Comparison of ENCODE assay signal across 19 cellular contexts in the genomic region with DNA sequence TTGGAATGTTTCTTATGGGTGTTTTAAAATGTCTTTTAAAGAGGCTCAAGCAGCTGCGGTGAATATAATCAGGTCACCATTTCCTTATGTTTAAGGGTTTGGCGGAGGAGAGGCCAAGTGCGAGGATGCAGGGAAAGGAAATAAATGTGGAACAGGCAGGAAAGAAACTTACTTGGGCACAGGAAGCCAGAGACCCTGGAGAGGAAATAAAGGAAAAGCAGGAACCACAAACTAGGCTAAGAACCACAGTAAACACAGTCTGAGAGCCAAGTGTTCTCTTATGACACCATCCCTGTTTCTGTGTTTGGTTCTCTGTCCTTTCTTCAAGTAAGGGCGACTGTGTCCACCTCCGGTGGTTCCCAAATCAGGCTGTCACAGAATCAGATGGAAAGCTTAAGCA.
DNase-seq lines count a peak whose midpoint lies in the region; TF ChIP-seq lines count a peak whose summit lies in the region.
"Had no signal": no experiment of that assay in that cellular context is flagged by ENCODE, and none has a peak within 500 bp of the region (broad histone marks: within the 10 kb centered on the region; RNA-seq: fewer than 3 reads in every experiment).

No MANE protein-coding gene starts in this region.

- no peak for DNase-seq in ascending aorta (ENCODE audit: low spot score in 2 of 2)
- no peak for DNase-seq in hepatocyte (ENCODE audit: low spot score)
- no peak for DNase-seq in stomach
- DNase-seq in activated CD4-positive, alpha-beta T cell treated with anti-CD3 and anti-CD28 coated beads for 48 hours = no peak
- no peak for DNase-seq in NCI-H1436 (lab: John Stamatoyannopoulos, UW)
- no peak for DNase-seq in AG20443 (ENCODE audit: low spot score)
- DNase-seq in NCI-H2029 (lab: John Stamatoyannopoulos, UW) = no peak
- DNase-seq: activated CD8-positive, alpha-beta memory T cell treated with anti-CD3 and anti-CD28 coated beads for 24 hours; activated naive CD8-positive, alpha-beta T cell treated with anti-CD3 and anti-CD28 coated beads for 36 hours; CD4-positive, alpha-beta memory T cell; left cardiac atrium; MM.1S; NCI-H1694 treated with DMSO at 0.1 percent for 48 hours; occipital lobe; stimulated activated CD4-positive, alpha-beta T cell treated with anti-CD3 and anti-CD28 coated beads, Interleukin-1b, Interleukin-23, amount 100 ng/mL, for 48 hours; stimulated activated naive CD4-positive, alpha-beta T cell treated with Interleukin-2 at 50 U/mL for 16 hours had no signal

- H3K27ac ChIP-seq in BLaER1 (no peak overlapping the region), ascending aorta (peak overlapping the region; percentile 26 to 54), hepatocyte (peak overlapping the region; percentile 59), stomach (peak overlapping the region in 3 of 5 donors; percentile 11 to 48 (median 25))
- H3K27ac ChIP-seq: HL-60, vagina had no signal

- TF ChIP-seq POLR2A in stomach (IDR thresholded peaks at IDR 0.05) = no peak

- H4K20me1 ChIP-seq in BLaER1 (no peaks in the 10 kb centered on the region), hepatocyte (ENCODE audit: insufficient read depth, poor library complexity, severe bottlenecking) (no peaks in the 10 kb centered on the region)

- TF ChIP-seq CTCF in ascending aorta (IDR thresholded peaks at IDR 0.05) = no peak
- no peak for TF ChIP-seq CTCF in hepatocyte (IDR thresholded peaks at IDR 0.05; ENCODE audit: poor library complexity)
- TF ChIP-seq CTCF in stomach (IDR thresholded peaks at IDR 0.05) = no peak

- H3K27me3 ChIP-seq in BLaER1 (no peaks in the 10 kb centered on the region), ascending aorta (no peaks in the 10 kb centered on the region), hepatocyte (peaks cover under 1% of the 10 kb centered on the region), stomach (no peaks in the 10 kb centered on the region)
- H3K27me3 ChIP-seq: vagina had no signal

- no peaks in the 10 kb centered on the region for H3K36me3 ChIP-seq in BLaER1
- no peaks in the 10 kb centered on the region for H3K36me3 ChIP-seq in ascending aorta
- no peaks in the 10 kb centered on the region for H3K36me3 ChIP-seq in hepatocyte (replicated peaks; ENCODE audit: insufficient read depth, low read depth)
- H3K36me3 ChIP-seq in stomach = no peaks in the 10 kb centered on the region
- H3K36me3 ChIP-seq: vagina had no signal

- H3K9me3 ChIP-seq in BLaER1 = no peaks in the 10 kb centered on the region
- H3K9me3 ChIP-seq in ascending aorta = no peaks in the 10 kb centered on the region
- H3K9me3 ChIP-seq in hepatocyte (ENCODE audit: low read depth) = no peaks in the 10 kb centered on the region
- H3K9me3 ChIP-seq in stomach = no peaks in the 10 kb centered on the region
- H3K9me3 ChIP-seq: vagina had no signal

- WGBS in hepatocyte (ENCODE audit: low lambda C conversion rate, missing lambda C conversion rate) = 90% methylated on average over 5 of the region's 5 CpGs
- WGBS in stomach, 5 donors = 59 to 80% (median 69%) methylated on average over 5 of the region's 5 CpGs

- H3K4me2 ChIP-seq in BLaER1 = peak overlapping the region; percentile 71
- no peak overlapping the region for H3K4me2 ChIP-seq in hepatocyte

- H3K4me3 ChIP-seq in BLaER1 = no peak overlapping the region
- no peak overlapping the region for H3K4me3 ChIP-seq in ascending aorta
- H3K4me3 ChIP-seq in hepatocyte = no peak overlapping the region
- no peak overlapping the region for H3K4me3 ChIP-seq in stomach
- H3K4me3 ChIP-seq: vagina had no signal

- H3K9ac ChIP-seq in BLaER1 = no peak overlapping the region

- H3K4me1 ChIP-seq in BLaER1 = peaks cover 12% of the 10 kb centered on the region
- H3K4me1 ChIP-seq in ascending aorta = peaks cover 3 to 17% of the 10 kb centered on the region in 2 donors
- peaks cover 15% of the 10 kb centered on the region for H3K4me1 ChIP-seq in hepatocyte (ENCODE audit: insufficient read depth)
- peaks cover 0 to 8% (median 0%) of the 10 kb centered on the region in 4 donors for H3K4me1 ChIP-seq in stomach
- H3K4me1 ChIP-seq: vagina had no signal

- intact Hi-C loops in ascending aorta (cut with DNase I) = no loop called here
- intact Hi-C loops in stomach (cut with DNase I; ENCODE audit: low total_unique reads) = no loop called here

- no peak overlapping the region for H2AFZ ChIP-seq in hepatocyte

- no peak for TF ChIP-seq EP300 in stomach (IDR thresholded peaks at IDR 0.05)

- no peaks in the 10 kb centered on the region for H3K9me2 ChIP-seq in hepatocyte (replicated peaks; ENCODE audit: insufficient read depth)

- H3K79me2 ChIP-seq in hepatocyte = no peaks in the 10 kb centered on the region
